In genomic region chr3:9793161-9793781, GRCh38 we compare ENCODE assay signal across 8 cellular contexts. TPM values are rescaled to one million over a fixed set of nuclear protein-coding genes. Genes with fewer than 3 reads are reported as not detected.
DNase-seq lines count a peak whose midpoint lies in the region; ATAC-seq and TF ChIP-seq lines count a peak whose summit lies in the region.

No MANE protein-coding gene starts in this region.

- no peaks in the 10 kb centered on the region; the same call in 1 of the 2 replicates for H3K36me3 ChIP-seq in BE2C
- H3K36me3 ChIP-seq in H7 (replicated peaks; ENCODE audit: control insufficient read depth, insufficient read depth, low read length): peaks cover 13% of the 10 kb centered on the region
- peaks cover 2% of the 10 kb centered on the region for H3K36me3 ChIP-seq in colonic mucosa
- peaks cover 15 to 24% of the 10 kb centered on the region in 2 donors for H3K36me3 ChIP-seq in lung (ENCODE audit: control insufficient read depth in 2 of 2, insufficient read depth in 2 of 2, low read length in 2 of 2)
- peaks cover 0 to 24% (median 10%) of the 10 kb centered on the region in 4 donors for H3K36me3 ChIP-seq in transverse colon

- H3K9ac ChIP-seq in colonic mucosa (ENCODE audit: low read depth in 2 of 2, low read length in 2 of 2): peak overlapping the region; percentile 84 to 95

- H3K4me1 ChIP-seq in BE2C (no peaks in the 10 kb centered on the region), colonic mucosa (peaks cover 4% of the 10 kb centered on the region), lung (ENCODE audit: control insufficient read depth in 2 of 2, insufficient read depth in 2 of 2, low read length in 2 of 2) (peaks cover 0 to 4% of the 10 kb centered on the region in 2 donors), transverse colon (peaks cover 16 to 42% (median 26%) of the 10 kb centered on the region in 4 donors)

- ATAC-seq in lung (ENCODE audit: insufficient read depth, low FRiP score): peak; percentile 4

- DNase-seq in BE2C (no peak), H7 (no peak), SK-MEL-5 (ENCODE audit: low read depth, low spot score) (peak; percentile 32), colonic mucosa (peak; percentile 60), lung (ENCODE audit: low spot score) (peak; percentile 50), transverse colon (peak; percentile 57), posterior vena cava (ENCODE audit: low spot score) (no peak), NCI-H187 (lab: John Stamatoyannopoulos, UW) (no peak)

- no peak for TF ChIP-seq CTCF in BE2C (IDR thresholded peaks at IDR 0.05; ENCODE audit: low read depth, low read length)
- no peak for TF ChIP-seq CTCF in colonic mucosa (IDR thresholded peaks at IDR 0.05)
- no peak for TF ChIP-seq CTCF in lung (IDR thresholded peaks at IDR 0.05; ENCODE audit: control extremely low read depth, extremely low read depth)
- peak in 1 of 5 experiments; percentile 31 for TF ChIP-seq CTCF in transverse colon (IDR thresholded peaks at IDR 0.05)

- H3K9me3 ChIP-seq in BE2C: no peaks in the 10 kb centered on the region
- no peaks in the 10 kb centered on the region for H3K9me3 ChIP-seq in colonic mucosa
- no peaks in the 10 kb centered on the region for H3K9me3 ChIP-seq in lung (ENCODE audit: control insufficient read depth in 2 of 2, insufficient read depth in 1 of 2, low read length in 1 of 2)
- no peaks in the 10 kb centered on the region for H3K9me3 ChIP-seq in transverse colon

- peak overlapping the region; percentile 75 for H3K4me3 ChIP-seq in BE2C (ENCODE audit: low read depth, low read length)
- H3K4me3 ChIP-seq in H7 (ENCODE audit: insufficient read depth, low read depth, low read length): peak overlapping the region; percentile 80
- peak overlapping the region; percentile 90 for H3K4me3 ChIP-seq in colonic mucosa
- peak overlapping the region; percentile 86 for H3K4me3 ChIP-seq in lung
- peak overlapping the region; percentile 70 to 99 (median 92) for H3K4me3 ChIP-seq in transverse colon

- in situ Hi-C loops in SK-MEL-5 (cut with HindIII; ENCODE audit: low pct_unique_long_range_greater_than_20kb, low sequenced_read_pairs) (no loop called here), transverse colon (cut with MboI; ENCODE audit: low pct_ligation_motif_present in 1 of 4, low pct_unique_long_range_greater_than_20kb in 1 of 4, low sequenced_read_pairs in 3 of 4) (no loop called here)

- no peaks in the 10 kb centered on the region for H3K27me3 ChIP-seq in BE2C
- H3K27me3 ChIP-seq in H7 (ENCODE audit: control insufficient read depth, insufficient read depth, low read length): no peaks in the 10 kb centered on the region
- H3K27me3 ChIP-seq in colonic mucosa: no peaks in the 10 kb centered on the region
- H3K27me3 ChIP-seq in lung (ENCODE audit: control insufficient read depth, insufficient read depth): no peaks in the 10 kb centered on the region
- H3K27me3 ChIP-seq in transverse colon: no peaks in the 10 kb centered on the region

- TF ChIP-seq POLR2A in transverse colon (IDR thresholded peaks at IDR 0.05): peak; percentile 10

- intact Hi-C loops in colonic mucosa (cut with DNase I) (loop anchor here (5.0 kb wide), 1 partner anchor 46 kb away; the partner anchor contains the start of gene OGG1), transverse colon (cut with DNase I; ENCODE audit: low total_unique reads) (no loop called here), posterior vena cava (cut with DNase I) (no loop called here)

- H3K27ac ChIP-seq in colonic mucosa (peak overlapping the region; percentile 96), lung (ENCODE audit: low read depth in 1 of 2, low read length in 1 of 2) (peak overlapping the region; percentile 94 to 95), transverse colon (peak overlapping the region; percentile 93 to 99 (median 98))

- no peak for TF ChIP-seq EP300 in transverse colon (IDR thresholded peaks at IDR 0.05; ENCODE audit: low read depth)

- WGBS in lung, 2 donors: 2% methylated on average over 18 to 23 of the region's 23 CpGs
- 1% methylated on average over 21 of the region's 23 CpGs; no CpG with 5 or more reads in 1 of the 2 donors for WGBS in transverse colon (ENCODE audit: low coverage in 1 of 2), 2 donors

RNA-seq across cellular contexts. Expression of gene ARPC4, which starts 0.4 kb away (rescaled TPM):
- 102 TPM for polyA plus RNA-seq in BE2C (2012; ENCODE audit: insufficient read depth, insufficient read length, low read depth)
- total RNA-seq in H7 (2014; rRNA removed; shearing (Covaris generic)): 207 and 239 TPM in 2 replicates
- 251 and 255 TPM in 2 replicates for total RNA-seq in SK-MEL-5 (2014; rRNA removed; shearing (Covaris generic))
- polyA plus RNA-seq in SK-MEL-5 (2015; cell fraction: cytosol; rRNA removed): 195 and 279 TPM in 2 replicates
- 94.7 and 98.9 TPM in 2 replicates for polyA plus RNA-seq in SK-MEL-5 (2015; cell fraction: nucleus; rRNA removed)
- 100 to 1,000 TPM; 221 to 228 TPM for total RNA-seq in colonic mucosa
- total RNA-seq in lung: 100 to 1,000 TPM in 1 of 2 donors, 10 to 100 TPM in 1; 74.9 to 174 TPM
- polyA plus RNA-seq in lung: 100 to 1,000 TPM in 1 of 2 donors, 10 to 100 TPM in 1; 85.3 to 239 TPM
- 100 to 1,000 TPM; 104 to 189 (median 143) TPM for total RNA-seq in transverse colon
- total RNA-seq in posterior vena cava: 100 to 1,000 TPM; 144 to 148 TPM

RNA-seq across cellular contexts. Expression of gene TADA3, which starts 1.0 kb away (rescaled TPM):
- 25.9 TPM for polyA plus RNA-seq in BE2C (2012; ENCODE audit: insufficient read depth, insufficient read length, low read depth)
- total RNA-seq in H7 (2014; rRNA removed; shearing (Covaris generic)): 76.0 and 79.6 TPM in 2 replicates
- 74.0 and 75.7 TPM in 2 replicates for total RNA-seq in SK-MEL-5 (2014; rRNA removed; shearing (Covaris generic))
- 79.6 and 88.5 TPM in 2 replicates for polyA plus RNA-seq in SK-MEL-5 (2015; cell fraction: cytosol; rRNA removed)
- polyA plus RNA-seq in SK-MEL-5 (2015; cell fraction: nucleus; rRNA removed): 40.1 and 48.0 TPM in 2 replicates
- total RNA-seq in colonic mucosa (10 to 100 TPM; 60.1 to 66.4 TPM), lung (10 to 100 TPM; 48.7 to 62.3 TPM), transverse colon (100 to 1,000 TPM in 2 of 4 donors, 10 to 100 TPM in 2; 53.7 to 504 (median 92.0) TPM), posterior vena cava (10 to 100 TPM; 44.2 to 48.8 TPM)
- polyA plus RNA-seq in lung: 10 to 100 TPM; 41.6 to 57.8 TPM

RNA-seq across cellular contexts. Expression of gene TTLL3, which starts 16.8 kb away (rescaled TPM):
- 10.7 TPM for polyA plus RNA-seq in BE2C (2012; ENCODE audit: insufficient read depth, insufficient read length, low read depth)
- 3.7 and 7.4 TPM in 2 replicates for total RNA-seq in H7 (2014; rRNA removed; shearing (Covaris generic))
- 4.2 and 4.4 TPM in 2 replicates for total RNA-seq in SK-MEL-5 (2014; rRNA removed; shearing (Covaris generic))
- polyA plus RNA-seq in SK-MEL-5 (2015; cell fraction: cytosol; rRNA removed): 2.6 and 4.1 TPM in 2 replicates
- 122 and 139 TPM in 2 replicates for polyA plus RNA-seq in SK-MEL-5 (2015; cell fraction: nucleus; rRNA removed)
- total RNA-seq in colonic mucosa (10 to 100 TPM; 25.0 to 28.7 TPM), lung (10 to 100 TPM; 40.7 to 82.3 TPM), transverse colon (100 to 1,000 TPM in 2 of 4 donors, 10 to 100 TPM in 2; 47.4 to 352 (median 154) TPM), posterior vena cava (10 to 100 TPM; 24.9 to 44.4 TPM)
- polyA plus RNA-seq in lung: 10 to 100 TPM; 28.4 to 34.2 TPM

RNA-seq across cellular contexts. Expression of gene CAMK1, which starts 23.5 kb away (rescaled TPM):
- 6.0 TPM for polyA plus RNA-seq in BE2C (2012; ENCODE audit: insufficient read depth, insufficient read length, low read depth)
- total RNA-seq in H7 (2014; rRNA removed; shearing (Covaris generic)): 5.1 and 10.7 TPM in 2 replicates
- total RNA-seq in SK-MEL-5 (2014; rRNA removed; shearing (Covaris generic)): 0.19 and 0.32 TPM in 2 replicates
- polyA plus RNA-seq in SK-MEL-5 (2015; cell fraction: cytosol; rRNA removed): 0.10 and 1.1 TPM in 2 replicates
- 0.67 and 0.68 TPM in 2 replicates for polyA plus RNA-seq in SK-MEL-5 (2015; cell fraction: nucleus; rRNA removed)
- total RNA-seq in colonic mucosa (10 to 100 TPM in 1 of 2 donors, 1 to 10 TPM in 1; 7.8 to 16.5 TPM), lung (10 to 100 TPM; 21.7 to 35.0 TPM), transverse colon (10 to 100 TPM in 3 of 4 donors, 1 to 10 TPM in 1; 5.6 to 45.0 (median 15.6) TPM), posterior vena cava (10 to 100 TPM; 47.8 to 50.6 TPM)
- 10 to 100 TPM; 30.5 to 43.9 TPM for polyA plus RNA-seq in lung

RNA-seq across cellular contexts. Expression of gene OGG1, which starts 43.5 kb away (rescaled TPM):
- 18.1 TPM for polyA plus RNA-seq in BE2C (2012; ENCODE audit: insufficient read depth, insufficient read length, low read depth)
- 17.7 and 29.3 TPM in 2 replicates for total RNA-seq in H7 (2014; rRNA removed; shearing (Covaris generic))
- total RNA-seq in SK-MEL-5 (2014; rRNA removed; shearing (Covaris generic)): 11.0 and 16.0 TPM in 2 replicates
- 17.3 and 26.8 TPM in 2 replicates for polyA plus RNA-seq in SK-MEL-5 (2015; cell fraction: cytosol; rRNA removed)
- 27.5 and 47.7 TPM in 2 replicates for polyA plus RNA-seq in SK-MEL-5 (2015; cell fraction: nucleus; rRNA removed)
- 10 to 100 TPM; 19.1 to 24.9 TPM for total RNA-seq in colonic mucosa
- total RNA-seq in lung: 10 to 100 TPM; 29.3 to 31.2 TPM
- 10 to 100 TPM; 13.2 to 17.3 TPM for polyA plus RNA-seq in lung
- total RNA-seq in transverse colon: 10 to 100 TPM; 27.8 to 69.5 (median 39.7) TPM
- total RNA-seq in posterior vena cava: 10 to 100 TPM; 15.4 to 23.4 TPM

Comparison
In these comparisons a context has a peak if more than half of its experiments do, and no peak if none do; other contexts are left out.
1. DNase-seq: peak in SK-MEL-5 (single experiment), colonic mucosa (single experiment), lung (single experiment) and transverse colon (single experiment); none in BE2C (single experiment), H7 (single experiment), posterior vena cava (single experiment) and NCI-H187 (0 of 2).
2. Peak in every context shown above with its lines, with median percentiles within 50 percentile points of each other: H3K4me3 ChIP-seq and H3K27ac ChIP-seq.